In genomic region chr4:164462471-164462870, GRCh38 we compare ENCODE assay signal across 25 cellular contexts.
DNase-seq lines count a peak whose midpoint lies in the region; ATAC-seq, FAIRE-seq and TF ChIP-seq lines count a peak whose summit lies in the region.
"Had no signal": no experiment of that assay in that cellular context is flagged by ENCODE, and none has a peak within 500 bp of the region (broad histone marks: within the 10 kb centered on the region; RNA-seq: fewer than 3 reads in every experiment).

No MANE protein-coding gene starts in this region.

- peak in 3 of 4 donors; percentile 35 to 68 (median 43) for ATAC-seq in right lobe of liver
- ATAC-seq: GM12878 had no signal

- H3K36me3 ChIP-seq in H1 (ENCODE audit: control insufficient read depth in 2 of 4, insufficient read depth in 4 of 4, low read length in 3 of 4) (no peaks in the 10 kb centered on the region), hepatocyte (replicated peaks; ENCODE audit: insufficient read depth, low read depth) (no peaks in the 10 kb centered on the region), right lobe of liver (no peaks in the 10 kb centered on the region)
- H3K36me3 ChIP-seq: BE2C, BLaER1 had no signal

- no peak overlapping the region for H2BK120ac ChIP-seq in H1 (replicated peaks; ENCODE audit: low read depth, low read length)

- no peak for FAIRE-seq in H1 (lab: Jason Lieb, UNC)
- FAIRE-seq: A204.1, GM12878, GM12892, GM18507 had no signal

- no peak for TF ChIP-seq RAD21 in H1 (IDR thresholded peaks at IDR 0.05 in 1 of 2, conservative IDR thresholded peaks at IDR 0.05 in 1 of 2; ENCODE audit: low read depth in 2 of 2, low read length in 2 of 2)

- H3K4me1 ChIP-seq in H1 (replicated peaks in 1 of 4; ENCODE audit: control insufficient read depth in 3 of 4, insufficient read depth in 4 of 4, low read length in 3 of 4) (peaks cover 0 to 4% (median 0%) of the 10 kb centered on the region in 4 experiments; a peak in 1 of 7 replicates), hepatocyte (ENCODE audit: insufficient read depth) (no peaks in the 10 kb centered on the region), right lobe of liver (no peaks in the 10 kb centered on the region)
- H3K4me1 ChIP-seq: BE2C, BLaER1 had no signal

- no peak for TF ChIP-seq CTCF in H1 (IDR thresholded peaks at IDR 0.05; ENCODE audit: control extremely low read depth in 1 of 3, insufficient read depth in 1 of 3, low read depth in 1 of 3, low read length in 3 of 3)
- no peak for TF ChIP-seq CTCF in hepatocyte (IDR thresholded peaks at IDR 0.05; ENCODE audit: poor library complexity)
- TF ChIP-seq CTCF in right lobe of liver (IDR thresholded peaks at IDR 0.05), result no peak

- H3K4me3 ChIP-seq in H1 (ENCODE audit: extremely low read depth in 1 of 4, insufficient read depth in 2 of 4, low read depth in 3 of 4, low read length in 4 of 4) (no peak overlapping the region), hepatocyte (no peak overlapping the region), right lobe of liver (no peak overlapping the region)
- H3K4me3 ChIP-seq: BLaER1, GM12878 had no signal

- H3K9ac ChIP-seq in H1 (replicated peaks in 1 of 4; ENCODE audit: extremely low read depth in 1 of 4, low read depth in 3 of 4, low read length in 3 of 4), result no peak overlapping the region
- H3K9ac ChIP-seq: BLaER1 had no signal

- TF ChIP-seq EP300 in H1 (IDR thresholded peaks at IDR 0.05; ENCODE audit: borderline replicate concordance in 1 of 2, low read depth in 2 of 2, low read length in 2 of 2), result no peak

- H3K18ac ChIP-seq in H1 (ENCODE audit: extremely low read depth, low read length), result no peak overlapping the region

- H3K14ac ChIP-seq in H1 (ENCODE audit: insufficient read length), result no peak overlapping the region

- H3K9me3 ChIP-seq in H1 (ENCODE audit: insufficient read depth in 2 of 2, low read depth in 1 of 2, low read length in 1 of 2) (no peaks in the 10 kb centered on the region), hepatocyte (ENCODE audit: low read depth) (no peaks in the 10 kb centered on the region), right lobe of liver (no peaks in the 10 kb centered on the region)
- H3K9me3 ChIP-seq: BE2C, BLaER1 had no signal

- no peaks in the 10 kb centered on the region for H3K27me3 ChIP-seq in H1 (replicated peaks in 1 of 4; ENCODE audit: control insufficient read depth in 3 of 4, extremely low read depth in 1 of 4, insufficient read depth in 3 of 4, low read length in 3 of 4)
- no peaks in the 10 kb centered on the region for H3K27me3 ChIP-seq in hepatocyte
- H3K27me3 ChIP-seq in right lobe of liver, result no peaks in the 10 kb centered on the region
- H3K27me3 ChIP-seq: BE2C, BLaER1 had no signal

- DNase-seq in H1 (ENCODE audit: low read depth in 1 of 2, low spot score in 2 of 2) (no peak), hepatocyte (ENCODE audit: low spot score) (no peak), right lobe of liver (no peak), inferior parietal cortex (ENCODE audit: extremely low spot score) (no peak), retina (no peak)
- DNase-seq: 8988T; ACHN; BE2C; C1 segment of cervical spinal cord; CD4-positive, alpha-beta memory T cell; CD4-positive, CD25-positive, alpha-beta regulatory T cell; CD8-positive, alpha-beta memory T cell; COR-L47; DMS 273 treated with DMSO at 0.1 percent for 48 hours; DMS153; DMS53; DMS79; DND-41; EL; GDM1 had no signal

- H2AK5ac ChIP-seq in H1 (ENCODE audit: low read depth, low read length), result no peak overlapping the region

- no peaks in the 10 kb centered on the region for H4K20me1 ChIP-seq in H1 (replicated peaks in 1 of 2; ENCODE audit: control insufficient read depth in 1 of 2, insufficient read depth in 2 of 2, low read length in 2 of 2)
- no peaks in the 10 kb centered on the region for H4K20me1 ChIP-seq in hepatocyte (ENCODE audit: insufficient read depth, poor library complexity, severe bottlenecking)
- H4K20me1 ChIP-seq: BLaER1 had no signal

- no peaks in the 10 kb centered on the region for H3K79me1 ChIP-seq in H1 (ENCODE audit: low read depth, low read length)

- H2AFZ ChIP-seq in H1 (ENCODE audit: low read length) (0 out of 2 replicates have a peak overlapping the region, but pooled peaks have one; percentile 35), hepatocyte (no peak overlapping the region)

- H3K56ac ChIP-seq in H1 (replicated peaks; ENCODE audit: insufficient read length, low read depth, low read length), result no peak overlapping the region

- no peak overlapping the region for H2BK15ac ChIP-seq in H1 (ENCODE audit: low read length)

- TF ChIP-seq POLR2A in H1 (IDR thresholded peaks at IDR 0.05; ENCODE audit: control extremely low read depth in 1 of 2, low read depth in 2 of 2, low read length in 2 of 2) (no peak), right lobe of liver (IDR thresholded peaks at IDR 0.05) (no peak)

- H2BK20ac ChIP-seq in H1 (ENCODE audit: low read length), result no peak overlapping the region

- CTCF ChIA-PET in H1 (lab: Charles Lee; ENCODE audit: partially characterized antibody), result interaction anchor here (0.6 to 1.3 kb wide), 2 partner anchors 9 to 78 kb away, joined by 3 read pairs; no protein-coding TSS in a partner anchor

- H3K23ac ChIP-seq in H1 (ENCODE audit: insufficient read length), result no peak overlapping the region

- no peak overlapping the region for H4K91ac ChIP-seq in H1 (replicated peaks; ENCODE audit: insufficient read length, low read length)

- H3K23me2 ChIP-seq in H1 (ENCODE audit: low read depth, low read length), result no peaks in the 10 kb centered on the region; the same call in 1 of the 2 replicates

- H3K79me2 ChIP-seq in H1 (ENCODE audit: control insufficient read depth in 1 of 2, insufficient read depth in 2 of 2, low read length in 2 of 2), result no peaks in the 10 kb centered on the region
- no peaks in the 10 kb centered on the region for H3K79me2 ChIP-seq in hepatocyte

- intact Hi-C loops in right lobe of liver (cut with DNase I), result no loop called here

- H3K4me2 ChIP-seq in H1 (ENCODE audit: insufficient read depth in 1 of 2, low read depth in 2 of 2, low read length in 2 of 2) (no peak overlapping the region), hepatocyte (peak overlapping the region; percentile 16)
- H3K4me2 ChIP-seq: BLaER1 had no signal

- no peaks in the 10 kb centered on the region for H3K9me2 ChIP-seq in hepatocyte (replicated peaks; ENCODE audit: insufficient read depth)

- no peak overlapping the region for H4K5ac ChIP-seq in H1 (ENCODE audit: insufficient read length, low read depth, low read length)

- H2BK5ac ChIP-seq in H1 (ENCODE audit: low read depth, low read length), result no peak overlapping the region

- H4K8ac ChIP-seq in H1 (ENCODE audit: extremely low read depth, insufficient read depth, low read length), result no peak overlapping the region

- H2BK12ac ChIP-seq in H1 (ENCODE audit: low read depth, low read length), result no peak overlapping the region

- H3K4ac ChIP-seq in H1 (replicated peaks; ENCODE audit: insufficient read length, low read depth, low read length), result no peak overlapping the region

- POLR2A ChIA-PET in H1 (lab: Charles Lee; ENCODE audit: partially characterized antibody), result no interaction called here

- H3K27ac ChIP-seq in H1 (ENCODE audit: low read depth, low read length) (no peak overlapping the region), hepatocyte (no peak overlapping the region), right lobe of liver (no peak overlapping the region)
- H3K27ac ChIP-seq: BLaER1 had no signal

TF ChIP-seq in H1, 55 proteins besides CTCF, POLR2A, EP300 and RAD21:
- no peak for TF ChIP-seq CHD2 (IDR thresholded peaks at IDR 0.05; ENCODE audit: low read length)
- TF ChIP-seq NRF1 (IDR thresholded peaks at IDR 0.05; ENCODE audit: low read depth, low read length), result no peak
- TF ChIP-seq TCF12 (IDR thresholded peaks at IDR 0.05; ENCODE audit: low read depth, low read length), result no peak
